ENCODE assay signal across 1 cellular context in genomic region chr2:3959372-3959771, GRCh38.
TF ChIP-seq lines count a peak whose summit lies in the region.

No MANE protein-coding gene starts in this region.

TF ChIP-seq in HepG2, 621 proteins besides CTCF, POLR2A, EP300 and RAD21 (continued from another document):
- TF ChIP-seq, protein P1, sequence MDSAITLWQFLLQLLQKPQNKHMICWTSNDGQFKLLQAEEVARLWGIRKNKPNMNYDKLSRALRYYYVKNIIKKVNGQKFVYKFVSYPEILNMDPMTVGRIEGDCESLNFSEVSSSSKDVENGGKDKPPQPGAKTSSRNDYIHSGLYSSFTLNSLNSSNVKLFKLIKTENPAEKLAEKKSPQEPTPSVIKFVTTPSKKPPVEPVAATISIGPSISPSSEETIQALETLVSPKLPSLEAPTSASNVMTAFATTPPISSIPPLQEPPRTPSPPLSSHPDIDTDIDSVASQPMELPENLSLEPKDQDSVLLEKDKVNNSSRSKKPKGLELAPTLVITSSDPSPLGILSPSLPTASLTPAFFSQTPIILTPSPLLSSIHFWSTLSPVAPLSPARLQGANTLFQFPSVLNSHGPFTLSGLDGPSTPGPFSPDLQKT (CRISPR knock-in tag; IDR thresholded peaks at IDR 0.05; ENCODE audit: borderline replicate concordance), result no peak
- TF ChIP-seq ZNF335 (CRISPR knock-in tag; IDR thresholded peaks at IDR 0.05) (no peak), SAP130 (CRISPR knock-in tag; IDR thresholded peaks at IDR 0.05; ENCODE audit: low read depth) (no peak)
- TF ChIP-seq, protein P2, sequence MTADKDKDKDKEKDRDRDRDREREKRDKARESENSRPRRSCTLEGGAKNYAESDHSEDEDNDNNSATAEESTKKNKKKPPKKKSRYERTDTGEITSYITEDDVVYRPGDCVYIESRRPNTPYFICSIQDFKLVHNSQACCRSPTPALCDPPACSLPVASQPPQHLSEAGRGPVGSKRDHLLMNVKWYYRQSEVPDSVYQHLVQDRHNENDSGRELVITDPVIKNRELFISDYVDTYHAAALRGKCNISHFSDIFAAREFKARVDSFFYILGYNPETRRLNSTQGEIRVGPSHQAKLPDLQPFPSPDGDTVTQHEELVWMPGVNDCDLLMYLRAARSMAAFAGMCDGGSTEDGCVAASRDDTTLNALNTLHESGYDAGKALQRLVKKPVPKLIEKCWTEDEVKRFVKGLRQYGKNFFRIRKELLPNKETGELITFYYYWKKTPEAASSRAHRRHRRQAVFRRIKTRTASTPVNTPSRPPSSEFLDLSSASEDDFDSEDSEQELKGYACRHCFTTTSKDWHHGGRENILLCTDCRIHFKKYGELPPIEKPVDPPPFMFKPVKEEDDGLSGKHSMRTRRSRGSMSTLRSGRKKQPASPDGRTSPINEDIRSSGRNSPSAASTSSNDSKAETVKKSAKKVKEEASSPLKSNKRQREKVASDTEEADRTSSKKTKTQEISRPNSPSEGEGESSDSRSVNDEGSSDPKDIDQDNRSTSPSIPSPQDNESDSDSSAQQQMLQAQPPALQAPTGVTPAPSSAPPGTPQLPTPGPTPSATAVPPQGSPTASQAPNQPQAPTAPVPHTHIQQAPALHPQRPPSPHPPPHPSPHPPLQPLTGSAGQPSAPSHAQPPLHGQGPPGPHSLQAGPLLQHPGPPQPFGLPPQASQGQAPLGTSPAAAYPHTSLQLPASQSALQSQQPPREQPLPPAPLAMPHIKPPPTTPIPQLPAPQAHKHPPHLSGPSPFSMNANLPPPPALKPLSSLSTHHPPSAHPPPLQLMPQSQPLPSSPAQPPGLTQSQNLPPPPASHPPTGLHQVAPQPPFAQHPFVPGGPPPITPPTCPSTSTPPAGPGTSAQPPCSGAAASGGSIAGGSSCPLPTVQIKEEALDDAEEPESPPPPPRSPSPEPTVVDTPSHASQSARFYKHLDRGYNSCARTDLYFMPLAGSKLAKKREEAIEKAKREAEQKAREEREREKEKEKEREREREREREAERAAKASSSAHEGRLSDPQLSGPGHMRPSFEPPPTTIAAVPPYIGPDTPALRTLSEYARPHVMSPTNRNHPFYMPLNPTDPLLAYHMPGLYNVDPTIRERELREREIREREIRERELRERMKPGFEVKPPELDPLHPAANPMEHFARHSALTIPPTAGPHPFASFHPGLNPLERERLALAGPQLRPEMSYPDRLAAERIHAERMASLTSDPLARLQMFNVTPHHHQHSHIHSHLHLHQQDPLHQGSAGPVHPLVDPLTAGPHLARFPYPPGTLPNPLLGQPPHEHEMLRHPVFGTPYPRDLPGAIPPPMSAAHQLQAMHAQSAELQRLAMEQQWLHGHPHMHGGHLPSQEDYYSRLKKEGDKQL (CRISPR knock-in tag; IDR thresholded peaks at IDR 0.05; ENCODE audit: low read depth), result no peak
